19 cellular contexts compared by ENCODE assay signal in the genomic region with DNA sequence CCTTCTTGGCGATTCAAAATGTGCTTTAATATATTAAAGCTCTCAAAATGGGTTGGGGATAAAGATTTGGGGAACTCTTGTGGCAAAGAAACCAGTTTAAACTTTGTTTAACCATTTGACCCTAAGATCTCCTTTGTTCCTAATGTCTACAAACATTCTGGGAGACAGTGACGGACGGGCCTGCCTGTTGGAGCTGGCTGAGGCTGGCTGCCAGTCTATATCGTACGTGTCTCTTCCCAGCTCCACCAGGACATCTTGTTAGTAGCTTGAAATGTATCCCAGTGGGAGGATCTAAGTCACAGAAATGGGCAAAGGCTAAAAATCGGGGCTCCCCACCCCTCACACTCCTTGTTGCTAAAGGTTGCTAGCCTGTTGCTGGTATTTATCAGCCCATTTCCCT. TPM values are rescaled to one million over a fixed set of nuclear protein-coding genes. Genes with fewer than 3 reads are reported as not detected.
DNase-seq lines count a peak whose midpoint lies in the region; ATAC-seq and TF ChIP-seq lines count a peak whose summit lies in the region.
"Had no signal": no experiment of that assay in that cellular context is flagged by ENCODE, and none has a peak within 500 bp of the region (broad histone marks: within the 10 kb centered on the region; RNA-seq: fewer than 3 reads in every experiment).

No MANE protein-coding gene starts in this region.

- H3K4me3 ChIP-seq in cardiac muscle cell (no peak overlapping the region), thoracic aorta (peak overlapping the region; percentile 13)
- H3K4me3 ChIP-seq: BLaER1, left lung had no signal

- H3K9me3 Mint-ChIP-seq in mesothelial cell of epicardium = no peaks in the 10 kb centered on the region
- H3K9me3 Mint-ChIP-seq: activated naive CD4-positive, alpha-beta T cell treated with anti-CD3 and anti-CD28 coated beads, Interleukin-2, amount 50 U/mL, for 24 hours; activated T-cell treated with anti-CD3 and anti-CD28 coated beads, Interleukin-2, amount 50 U/mL, for 72 hours; dendritic cell treated with granulocyte-macrophage colony-stimulating factor and Interleukin-4, amounts not matched to agents 40 ng/mL and 50 ng/mL, for 4 days had no signal

- no peak for DNase-seq in cardiac muscle cell (ENCODE audit: low read depth in 1 of 2, low spot score in 1 of 2)
- DNase-seq in Right ventricle myocardium superior = no peak
- DNase-seq in caudate nucleus (lab: John Stamatoyannopoulos, UW) = no peak
- no peak for DNase-seq in mesothelial cell of epicardium (ENCODE audit: low spot score in 2 of 2, unreplicated experiment in 2 of 2)
- no peak for DNase-seq in thoracic aorta (ENCODE audit: low spot score)
- no peak for DNase-seq in NCI-H2107 (lab: John Stamatoyannopoulos, UW)
- DNase-seq in NCI-H524 treated with DMSO at 0.1 percent for 48 hours (lab: John Stamatoyannopoulos, UW) = no peak
- DNase-seq: 8988T; activated T-cell treated with anti-CD3 and anti-CD28 coated beads, Interleukin-2, amount 50 U/mL, for 72 hours; left lung; NCI-H1436; NCI-H226; stimulated activated CD4-positive, alpha-beta T cell treated with anti-CD3 and anti-CD28 coated beads, Interleukin-12 subunit alpha, Interleukin-12 subunit beta, amount 100 ng/mL, for 4 hours; T-helper 1 cell had no signal

- no peak for TF ChIP-seq POLR2A in GM18505 (IDR thresholded peaks at IDR 0.05; ENCODE audit: borderline replicate concordance, extremely low read depth, insufficient read depth, insufficient read length)

- H3K9me3 ChIP-seq in cardiac muscle cell (ENCODE audit: low read depth) (no peaks in the 10 kb centered on the region), thoracic aorta (no peaks in the 10 kb centered on the region)
- H3K9me3 ChIP-seq: BLaER1, left lung had no signal

- peaks cover 17% of the 10 kb centered on the region for H3K4me1 ChIP-seq in cardiac muscle cell (ENCODE audit: low read depth)
- H3K4me1 ChIP-seq in thoracic aorta (ENCODE audit: control insufficient read depth in 1 of 2, low read depth in 2 of 2) = peaks cover 36 to 87% of the 10 kb centered on the region in 2 donors
- H3K4me1 ChIP-seq: parathyroid adenoma had no signal

- no peak for ATAC-seq in Right ventricle myocardium superior (ENCODE audit: poor library complexity)
- ATAC-seq in thoracic aorta (ENCODE audit: insufficient number of reproducible peaks, low FRiP score, low read depth) = no peak
- ATAC-seq in GM18505 (IDR thresholded peaks at IDR 0.05; ENCODE audit: unreplicated experiment) = no peak
- ATAC-seq: activated T-cell treated with anti-CD3 and anti-CD28 coated beads, Interleukin-2, amount 50 U/mL, for 72 hours; left lung had no signal

- H3K4me3 Mint-ChIP-seq in mesothelial cell of epicardium = no peak overlapping the region
- H3K4me3 Mint-ChIP-seq: activated naive CD4-positive, alpha-beta T cell treated with anti-CD3 and anti-CD28 coated beads, Interleukin-2, amount 50 U/mL, for 24 hours; activated T-cell treated with anti-CD3 and anti-CD28 coated beads, Interleukin-2, amount 50 U/mL, for 72 hours; dendritic cell treated with granulocyte-macrophage colony-stimulating factor and Interleukin-4, amounts not matched to agents 40 ng/mL and 50 ng/mL, for 4 days had no signal

- intact Hi-C loops in Right ventricle myocardium superior (cut with DNase I) = no loop called here

- peak overlapping the region; percentile 84 for H3K27ac Mint-ChIP-seq in mesothelial cell of epicardium
- H3K27ac Mint-ChIP-seq: activated naive CD4-positive, alpha-beta T cell treated with anti-CD3 and anti-CD28 coated beads, Interleukin-2, amount 50 U/mL, for 24 hours; activated T-cell treated with anti-CD3 and anti-CD28 coated beads, Interleukin-2, amount 50 U/mL, for 72 hours; dendritic cell treated with granulocyte-macrophage colony-stimulating factor and Interleukin-4, amounts not matched to agents 40 ng/mL and 50 ng/mL, for 4 days had no signal

- H3K36me3 ChIP-seq in cardiac muscle cell (no peaks in the 10 kb centered on the region), thoracic aorta (peaks cover 7% of the 10 kb centered on the region)
- H3K36me3 ChIP-seq: BLaER1 had no signal

- H3K27ac ChIP-seq in cardiac muscle cell (peak overlapping the region; percentile 67), caudate nucleus (ENCODE audit: low read depth, low read length) (peak overlapping the region; percentile 36), thoracic aorta (peak overlapping the region; percentile 78 to 80)
- H3K27ac ChIP-seq: BLaER1, left lung, parathyroid adenoma had no signal

- H3K4me1 Mint-ChIP-seq in mesothelial cell of epicardium = peaks cover 51% of the 10 kb centered on the region

- TF ChIP-seq CTCF in cardiac muscle cell (IDR thresholded peaks at IDR 0.05; ENCODE audit: low read depth, low read length) (no peak), mesothelial cell of epicardium (IDR thresholded peaks at IDR 0.05; ENCODE audit: unreplicated experiment) (no peak), thoracic aorta (IDR thresholded peaks at IDR 0.05) (no peak)

- no peaks in the 10 kb centered on the region for H3K27me3 Mint-ChIP-seq in mesothelial cell of epicardium (ENCODE audit: low read depth)
- H3K27me3 Mint-ChIP-seq: dendritic cell treated with granulocyte-macrophage colony-stimulating factor and Interleukin-4, amounts not matched to agents 40 ng/mL and 50 ng/mL, for 4 days had no signal

- no peaks in the 10 kb centered on the region for H3K27me3 ChIP-seq in cardiac muscle cell
- H3K27me3 ChIP-seq in thoracic aorta (replicated peaks; ENCODE audit: insufficient read depth) = no peaks in the 10 kb centered on the region
- H3K27me3 ChIP-seq: left lung had no signal

- peaks cover 22% of the 10 kb centered on the region for H3K36me3 Mint-ChIP-seq in mesothelial cell of epicardium
- H3K36me3 Mint-ChIP-seq: activated naive CD4-positive, alpha-beta T cell treated with anti-CD3 and anti-CD28 coated beads, Interleukin-2, amount 50 U/mL, for 24 hours had no signal

RNA-seq across cellular contexts. Expression of a gene that starts 30.7 kb away (rescaled TPM):
- total RNA-seq in cardiac muscle cell (66.5 and 108 TPM in 2 replicates), Right ventricle myocardium superior (53.3 TPM), mesothelial cell of epicardium (178 to 188 TPM (median 182 TPM) in 3 replicates), thoracic aorta (100 to 1,000 TPM; 133 to 211 TPM)
- 28.2 and 42.0 TPM in 2 replicates for polyA plus RNA-seq in cardiac muscle cell
